1 cellular context compared by ENCODE assay signal in the genomic region with DNA sequence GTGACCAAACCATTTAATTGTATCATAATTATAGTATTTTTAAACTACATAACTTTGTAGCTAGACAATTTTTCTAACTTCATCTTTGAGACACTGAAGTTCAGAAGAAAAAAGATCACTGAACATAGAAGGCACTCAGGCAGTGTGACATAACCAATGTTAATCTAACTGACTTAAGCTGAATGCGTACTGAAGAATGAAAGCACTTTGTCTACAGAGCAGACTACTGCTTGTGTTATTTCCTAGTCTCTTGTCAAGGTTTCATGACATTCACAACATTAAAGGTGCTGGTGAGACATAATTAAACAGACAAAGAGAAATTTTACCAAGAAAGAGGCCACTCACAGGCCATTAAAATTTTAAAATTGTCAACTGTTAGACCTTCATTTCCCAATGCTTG.
TF ChIP-seq lines count a peak whose summit lies in the region.

No MANE protein-coding gene starts in this region.

TF ChIP-seq in H1, 55 proteins besides CTCF, POLR2A, EP300 and RAD21:
- TF ChIP-seq JUN (IDR thresholded peaks at IDR 0.05; ENCODE audit: low read depth, low read length) (no peak), HDAC2 (IDR thresholded peaks at IDR 0.05; ENCODE audit: borderline replicate concordance in 1 of 2, low read depth in 2 of 2, low read length in 2 of 2) (no peak), TAF1 (IDR thresholded peaks at IDR 0.05; ENCODE audit: low read depth, low read length) (no peak), TAF7 (optimal IDR thresholded peaks at IDR 0.05; ENCODE audit: borderline replicate concordance, low read depth, low read length) (no peak), BACH1 (IDR thresholded peaks at IDR 0.05; ENCODE audit: low read length) (no peak), SIRT6 (IDR thresholded peaks at IDR 0.05; ENCODE audit: low read length) (no peak), POU5F1 (IDR thresholded peaks at IDR 0.05; ENCODE audit: low read depth, low read length) (no peak), BCL11A (IDR thresholded peaks at IDR 0.05; ENCODE audit: low read depth in 2 of 2, low read length in 2 of 2) (no peak)
